9 cellular contexts compared by ENCODE assay signal in the genomic region with DNA sequence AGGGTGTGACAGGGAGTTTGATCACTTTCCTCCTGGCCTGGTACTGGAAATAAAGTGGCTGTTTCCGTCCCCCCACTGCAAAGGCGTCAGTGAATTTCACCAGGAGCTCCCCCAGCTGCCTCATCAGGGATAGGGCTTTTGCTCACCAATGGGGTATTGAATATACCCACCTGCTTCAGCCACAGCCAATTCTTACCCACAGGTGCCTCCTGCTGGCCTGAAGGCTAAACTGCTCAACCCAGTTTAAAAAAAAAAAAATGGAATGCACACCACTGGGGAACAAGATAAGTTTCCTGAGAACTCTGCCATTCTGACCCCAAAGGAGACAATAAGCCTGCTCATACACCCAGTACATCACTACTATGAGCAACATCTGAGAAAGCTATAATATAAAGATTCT.
DNase-seq lines count a peak whose midpoint lies in the region; ATAC-seq and TF ChIP-seq lines count a peak whose summit lies in the region.
"Had no signal": no experiment of that assay in that cellular context is flagged by ENCODE, and none has a peak within 500 bp of the region (broad histone marks: within the 10 kb centered on the region; RNA-seq: fewer than 3 reads in every experiment).

No MANE protein-coding gene starts in this region.

- H3K4me3 ChIP-seq in Panc1 (ENCODE audit: low read depth in 2 of 2, low read length in 2 of 2) (no peak overlapping the region), transverse colon (no peak overlapping the region), lower lobe of right lung (no peak overlapping the region)

- H3K9me3 Mint-ChIP-seq in activated CD8-positive, alpha-beta T cell treated with anti-CD3 and anti-CD28 coated beads for 36 hours, result peaks cover 3% of the 10 kb centered on the region
- no peaks in the 10 kb centered on the region for H3K9me3 Mint-ChIP-seq in activated CD8-positive, alpha-beta T cell treated with anti-CD3 and anti-CD28 coated beads, Interleukin-2, amount 10 ng/mL, durations not matched to agents 7 days and 5 days (ENCODE audit: insufficient read depth)

- DNase-seq in activated CD8-positive, alpha-beta T cell treated with anti-CD3 and anti-CD28 coated beads for 36 hours, result peak; percentile 5
- no peak for DNase-seq in activated CD8-positive, alpha-beta T cell treated with anti-CD3 and anti-CD28 coated beads, Interleukin-2, amount 10 ng/mL, durations not matched to agents 7 days and 5 days
- DNase-seq in Panc1 (ENCODE audit: low read depth, low spot score) (no peak), transverse colon (no peak), lower lobe of right lung (no peak), NCI-H187 treated with DMSO at 0.1 percent for 48 hours (lab: John Stamatoyannopoulos, UW) (no peak), left cardiac atrium (no peak)

- H3K4me1 Mint-ChIP-seq in activated CD8-positive, alpha-beta T cell treated with anti-CD3 and anti-CD28 coated beads for 36 hours (ENCODE audit: low read depth), result no peaks in the 10 kb centered on the region
- peaks cover 13% of the 10 kb centered on the region for H3K4me1 Mint-ChIP-seq in activated CD8-positive, alpha-beta T cell treated with anti-CD3 and anti-CD28 coated beads, Interleukin-2, amount 10 ng/mL, durations not matched to agents 7 days and 5 days (ENCODE audit: low read depth)
- H3K4me1 Mint-ChIP-seq: CD4-positive, CD25-positive, alpha-beta regulatory T cell had no signal

- no peaks in the 10 kb centered on the region for H3K36me3 Mint-ChIP-seq in activated CD8-positive, alpha-beta T cell treated with anti-CD3 and anti-CD28 coated beads for 36 hours (ENCODE audit: low read depth)
- H3K36me3 Mint-ChIP-seq in activated CD8-positive, alpha-beta T cell treated with anti-CD3 and anti-CD28 coated beads, Interleukin-2, amount 10 ng/mL, durations not matched to agents 7 days and 5 days (ENCODE audit: low read depth), result no peaks in the 10 kb centered on the region
- H3K36me3 Mint-ChIP-seq: CD4-positive, CD25-positive, alpha-beta regulatory T cell had no signal

- no peak overlapping the region for H3K4me3 Mint-ChIP-seq in activated CD8-positive, alpha-beta T cell treated with anti-CD3 and anti-CD28 coated beads for 36 hours
- no peak overlapping the region for H3K4me3 Mint-ChIP-seq in activated CD8-positive, alpha-beta T cell treated with anti-CD3 and anti-CD28 coated beads, Interleukin-2, amount 10 ng/mL, durations not matched to agents 7 days and 5 days
- H3K4me3 Mint-ChIP-seq: CD4-positive, CD25-positive, alpha-beta regulatory T cell had no signal

- H3K36me3 ChIP-seq in Panc1 (ENCODE audit: control insufficient read depth, insufficient read depth, low read length), result no peaks in the 10 kb centered on the region
- no peaks in the 10 kb centered on the region for H3K36me3 ChIP-seq in transverse colon
- no peaks in the 10 kb centered on the region for H3K36me3 ChIP-seq in lower lobe of right lung

- WGBS in transverse colon (ENCODE audit: low coverage in 1 of 2), 2 donors, result 80% methylated on average over 2 of the region's 2 CpGs; no CpG with 5 or more reads in 1 of the 2 donors

- POLR2A ChIA-PET in activated CD8-positive, alpha-beta T cell treated with anti-CD3 and anti-CD28 coated beads for 36 hours (lab: Charles Lee), result no interaction called here
- POLR2A ChIA-PET in activated CD8-positive, alpha-beta T cell treated with anti-CD3 and anti-CD28 coated beads, Interleukin-2, amount 10 ng/mL, durations not matched to agents 7 days and 5 days (lab: Charles Lee), result no interaction called here
- POLR2A ChIA-PET in Panc1 (lab: Charles Lee), result no interaction called here

- no peak for TF ChIP-seq POLR2A in transverse colon (IDR thresholded peaks at IDR 0.05)

- no peak for TF ChIP-seq EP300 in transverse colon (IDR thresholded peaks at IDR 0.05; ENCODE audit: low read depth)

- BruUV-seq in Panc1 (replicated peaks; lab: Mats Ljungman, UMichigan), result no TSS peak

- CTCF ChIA-PET in activated CD8-positive, alpha-beta T cell treated with anti-CD3 and anti-CD28 coated beads for 36 hours (lab: Charles Lee), result interaction anchor here (0.9 to 1.2 kb wide), 2 partner anchors 12 to 17 kb away, joined by 3 read pairs; no protein-coding TSS in a partner anchor
- CTCF ChIA-PET in activated CD8-positive, alpha-beta T cell treated with anti-CD3 and anti-CD28 coated beads, Interleukin-2, amount 10 ng/mL, durations not matched to agents 7 days and 5 days (lab: Charles Lee), result interaction anchor here (0.6 to 0.8 kb wide), 2 partner anchors 10 to 60 kb away, joined by 3 read pairs; no protein-coding TSS in a partner anchor
- CTCF ChIA-PET in Panc1 (lab: Charles Lee), result no interaction called here

- H3K4me1 ChIP-seq in Panc1 (ENCODE audit: control insufficient read depth, insufficient read depth, low read length) (no peaks in the 10 kb centered on the region), transverse colon (no peaks in the 10 kb centered on the region), lower lobe of right lung (no peaks in the 10 kb centered on the region)

- H3K9me3 ChIP-seq in Panc1 (ENCODE audit: control insufficient read depth, insufficient read depth, low read depth, low read length) (no peaks in the 10 kb centered on the region), transverse colon (peaks cover 0 to 2% of the 10 kb centered on the region in 2 donors), lower lobe of right lung (peaks cover 3% of the 10 kb centered on the region)

- ATAC-seq in activated CD8-positive, alpha-beta T cell treated with anti-CD3 and anti-CD28 coated beads for 36 hours, result no peak
- ATAC-seq in activated CD8-positive, alpha-beta T cell treated with anti-CD3 and anti-CD28 coated beads, Interleukin-2, amount 10 ng/mL, durations not matched to agents 7 days and 5 days, result no peak
- ATAC-seq in HG02884 (IDR thresholded peaks at IDR 0.05; ENCODE audit: unreplicated experiment), result peak; percentile 46
- ATAC-seq in Panc1, result no peak
- no peak for ATAC-seq in lower lobe of right lung
- no peak for ATAC-seq in left cardiac atrium

- in situ Hi-C loops in Panc1 (cut with HindIII; ENCODE audit: low pct_unique_long_range_greater_than_20kb, low sequenced_read_pairs), result no loop called here
- in situ Hi-C loops in transverse colon (cut with MboI; ENCODE audit: low pct_ligation_motif_present in 1 of 4, low pct_unique_long_range_greater_than_20kb in 1 of 4, low sequenced_read_pairs in 3 of 4), result loop anchor here in 1 of 4 donors (25.0 kb wide), 1 partner anchor 272 kb away; no protein-coding TSS in a partner anchor

- H3K27ac ChIP-seq in Panc1 (ENCODE audit: low read length) (no peak overlapping the region), transverse colon (no peak overlapping the region), lower lobe of right lung (no peak overlapping the region)

- peaks cover 14% of the 10 kb centered on the region for H3K27me3 Mint-ChIP-seq in activated CD8-positive, alpha-beta T cell treated with anti-CD3 and anti-CD28 coated beads for 36 hours
- H3K27me3 Mint-ChIP-seq in activated CD8-positive, alpha-beta T cell treated with anti-CD3 and anti-CD28 coated beads, Interleukin-2, amount 10 ng/mL, durations not matched to agents 7 days and 5 days (ENCODE audit: low read depth), result peaks cover 10% of the 10 kb centered on the region

- no peak overlapping the region for H3K27ac Mint-ChIP-seq in activated CD8-positive, alpha-beta T cell treated with anti-CD3 and anti-CD28 coated beads for 36 hours
- H3K27ac Mint-ChIP-seq in activated CD8-positive, alpha-beta T cell treated with anti-CD3 and anti-CD28 coated beads, Interleukin-2, amount 10 ng/mL, durations not matched to agents 7 days and 5 days, result no peak overlapping the region

- TF ChIP-seq CTCF in activated CD8-positive, alpha-beta T cell treated with anti-CD3 and anti-CD28 coated beads for 36 hours (IDR thresholded peaks at IDR 0.05), result no peak
- peak; percentile 57 for TF ChIP-seq CTCF in Panc1 (IDR thresholded peaks at IDR 0.05)
- TF ChIP-seq CTCF in transverse colon (IDR thresholded peaks at IDR 0.05), result peak in 4 of 5 experiments; percentile 21 to 38 (median 30)
- TF ChIP-seq CTCF in lower lobe of right lung (IDR thresholded peaks at IDR 0.05), result no peak

- H3K27me3 ChIP-seq in Panc1 (ENCODE audit: control insufficient read depth, insufficient read depth, low read length) (no peaks in the 10 kb centered on the region), transverse colon (peaks cover 14% of the 10 kb centered on the region), lower lobe of right lung (ENCODE audit: low read depth) (no peaks in the 10 kb centered on the region)

- intact Hi-C loops in activated CD8-positive, alpha-beta T cell treated with anti-CD3 and anti-CD28 coated beads for 36 hours (cut with micrococcal nuclease), result no loop called here
- intact Hi-C loops in Panc1 (cut with micrococcal nuclease; ENCODE audit: unreplicated experiment) (no loop called here), transverse colon (cut with DNase I; ENCODE audit: low total_unique reads) (no loop called here), lower lobe of right lung (cut with DNase I) (no loop called here), left cardiac atrium (cut with DNase I) (no loop called here)

Comparison
In these comparisons a context has a peak if more than half of its experiments do, and no peak if none do; other contexts are left out.
1. CTCF ChIP-seq: peak in Panc1 (single experiment) and transverse colon (4 of 5); none in activated CD8-positive, alpha-beta T cell treated with anti-CD3 and anti-CD28 coated beads for 36 hours (single experiment) and lower lobe of right lung (single experiment).